In the genomic region with DNA sequence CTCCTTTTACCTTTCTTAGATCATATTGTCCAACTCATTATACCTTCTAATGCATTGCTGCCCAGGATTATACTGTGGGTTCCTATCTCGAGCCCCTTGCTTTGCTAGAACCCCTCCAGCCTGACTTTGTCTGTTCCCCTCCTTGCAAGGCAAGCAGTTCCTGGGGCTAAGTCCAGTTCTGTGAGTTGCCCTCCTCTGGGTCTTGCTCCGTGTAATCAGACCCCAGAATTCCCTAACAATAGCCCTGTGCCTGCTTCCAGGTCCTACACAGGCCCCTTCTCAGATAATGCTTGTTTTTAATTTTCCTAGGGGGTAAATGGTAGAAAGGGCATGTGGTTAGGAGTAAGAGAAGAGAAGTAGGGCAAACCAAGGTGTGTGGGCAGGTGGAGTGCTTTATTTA, we compare ENCODE assay signal across 16 cellular contexts.
DNase-seq lines count a peak whose midpoint lies in the region; ATAC-seq, FAIRE-seq and TF ChIP-seq lines count a peak whose summit lies in the region.
"Had no signal": no experiment of that assay in that cellular context is flagged by ENCODE, and none has a peak within 500 bp of the region (broad histone marks: within the 10 kb centered on the region; RNA-seq: fewer than 3 reads in every experiment).

No MANE protein-coding gene starts in this region.

- no peaks in the 10 kb centered on the region for H3K27me3 Mint-ChIP-seq in GM23338 (ENCODE audit: insufficient read depth, low read depth, poor library complexity)
- H3K27me3 Mint-ChIP-seq in H9 (ENCODE audit: low read depth), result no peaks in the 10 kb centered on the region
- H3K27me3 Mint-ChIP-seq in neural progenitor cell (ENCODE audit: insufficient read depth, low read depth), result peaks cover 2% of the 10 kb centered on the region
- H3K27me3 Mint-ChIP-seq: CD4-positive, alpha-beta memory T cell had no signal

- peaks cover 4% of the 10 kb centered on the region; the same call in 1 of the 3 replicates for H3K4me1 Mint-ChIP-seq in GM23338
- peaks cover 4% of the 10 kb centered on the region in 2 experiments; a peak in 3 of 4 replicates for H3K4me1 Mint-ChIP-seq in H9
- H3K4me1 Mint-ChIP-seq in neural progenitor cell, result no peaks in the 10 kb centered on the region
- H3K4me1 Mint-ChIP-seq: CD4-positive, alpha-beta memory T cell had no signal

- H3K27ac ChIP-seq in GM23338 (ENCODE audit: low read depth), result no peak overlapping the region
- H3K27ac ChIP-seq in H9 (ENCODE audit: insufficient read length, low read depth, low read length), result no peak overlapping the region
- H3K27ac ChIP-seq in H1 (ENCODE audit: low read depth, low read length), result no peak overlapping the region
- no peak overlapping the region for H3K27ac ChIP-seq in neural progenitor cell
- no peak overlapping the region for H3K27ac ChIP-seq in stomach
- no peak overlapping the region for H3K27ac ChIP-seq in effector memory CD4-positive, alpha-beta T cell (ENCODE audit: insufficient read depth, low read length, poor library complexity, severe bottlenecking)

- no peak overlapping the region for H3K14ac ChIP-seq in H9 (ENCODE audit: insufficient read depth, low read length)
- no peak overlapping the region for H3K14ac ChIP-seq in H1 (ENCODE audit: insufficient read length)

- no peaks in the 10 kb centered on the region for H3K27me3 ChIP-seq in GM23338 (ENCODE audit: insufficient read depth)
- H3K27me3 ChIP-seq in H9 (ENCODE audit: insufficient read depth, low read length), result no peaks in the 10 kb centered on the region
- no peaks in the 10 kb centered on the region for H3K27me3 ChIP-seq in H1 (replicated peaks in 1 of 4; ENCODE audit: control insufficient read depth in 3 of 4, extremely low read depth in 1 of 4, insufficient read depth in 3 of 4, low read length in 3 of 4)
- H3K27me3 ChIP-seq in neural progenitor cell, result no peaks in the 10 kb centered on the region
- H3K27me3 ChIP-seq in stomach, result no peaks in the 10 kb centered on the region
- H3K27me3 ChIP-seq in effector memory CD4-positive, alpha-beta T cell (replicated peaks; ENCODE audit: control insufficient read depth, insufficient read depth, low read length, poor library complexity, severe bottlenecking), result no peaks in the 10 kb centered on the region

- TF ChIP-seq CTCF in GM23338 (conservative IDR thresholded peaks at IDR 0.05; ENCODE audit: low read depth in 2 of 2) (no peak), H9 (conservative IDR thresholded peaks at IDR 0.05) (no peak), H1 (IDR thresholded peaks at IDR 0.05; ENCODE audit: control extremely low read depth in 1 of 3, insufficient read depth in 1 of 3, low read depth in 1 of 3, low read length in 3 of 3) (no peak), neural progenitor cell (IDR thresholded peaks at IDR 0.05) (no peak), stomach (IDR thresholded peaks at IDR 0.05) (no peak)

- CTCF ChIA-PET in H1 (lab: Charles Lee; ENCODE audit: partially characterized antibody), result no interaction called here

- H4K5ac ChIP-seq in H9 (ENCODE audit: insufficient read length, low read depth, low read length), result no peak overlapping the region
- H4K5ac ChIP-seq in H1 (ENCODE audit: insufficient read length, low read depth, low read length), result no peak overlapping the region

- H3K23ac ChIP-seq in H9 (ENCODE audit: insufficient read length, low read depth, low read length) (no peak overlapping the region), H1 (ENCODE audit: insufficient read length) (no peak overlapping the region)

- H3K4me3 ChIP-seq in GM23338, result no peak overlapping the region
- no peak overlapping the region for H3K4me3 ChIP-seq in H1 (ENCODE audit: extremely low read depth in 1 of 4, insufficient read depth in 2 of 4, low read depth in 3 of 4, low read length in 4 of 4)
- H3K4me3 ChIP-seq in neural progenitor cell, result no peak overlapping the region
- H3K4me3 ChIP-seq in stomach, result no peak overlapping the region
- no peak overlapping the region for H3K4me3 ChIP-seq in effector memory CD4-positive, alpha-beta T cell (ENCODE audit: insufficient read depth, low read depth, low read length, poor library complexity, severe bottlenecking)
- H3K4me3 ChIP-seq: GM12878, HAP-1 had no signal

- intact Hi-C loops in stomach (cut with DNase I; ENCODE audit: low total_unique reads), result no loop called here

- no peaks in the 10 kb centered on the region for H3K4me1 ChIP-seq in GM23338 (ENCODE audit: insufficient read depth)
- H3K4me1 ChIP-seq in H9 (ENCODE audit: insufficient read depth, low read length), result no peaks in the 10 kb centered on the region
- no peaks in the 10 kb centered on the region; a peak in 1 of 7 replicates for H3K4me1 ChIP-seq in H1 (replicated peaks in 1 of 4; ENCODE audit: control insufficient read depth in 3 of 4, insufficient read depth in 4 of 4, low read length in 3 of 4)
- no peaks in the 10 kb centered on the region for H3K4me1 ChIP-seq in neural progenitor cell
- H3K4me1 ChIP-seq in stomach, result no peaks in the 10 kb centered on the region
- no peaks in the 10 kb centered on the region for H3K4me1 ChIP-seq in effector memory CD4-positive, alpha-beta T cell (ENCODE audit: control insufficient read depth, insufficient read depth, low read length, poor library complexity, severe bottlenecking)
- H3K4me1 ChIP-seq: HAP-1 had no signal

- no peaks in the 10 kb centered on the region for H3K79me2 ChIP-seq in GM23338 (replicated peaks; ENCODE audit: insufficient read depth)
- H3K79me2 ChIP-seq in H9 (ENCODE audit: insufficient read depth, low read length), result no peaks in the 10 kb centered on the region
- no peaks in the 10 kb centered on the region for H3K79me2 ChIP-seq in H1 (ENCODE audit: control insufficient read depth in 1 of 2, insufficient read depth in 2 of 2, low read length in 2 of 2)
- H3K79me2 ChIP-seq in neural progenitor cell (ENCODE audit: low read depth), result no peaks in the 10 kb centered on the region

- H3K4me2 ChIP-seq in GM23338 (no peak overlapping the region), H9 (ENCODE audit: insufficient read depth, insufficient read length, low read length) (no peak overlapping the region), H1 (ENCODE audit: insufficient read depth in 1 of 2, low read depth in 2 of 2, low read length in 2 of 2) (no peak overlapping the region), neural progenitor cell (no peak overlapping the region)

- no peak for TF ChIP-seq RAD21 in H1 (IDR thresholded peaks at IDR 0.05 in 1 of 2, conservative IDR thresholded peaks at IDR 0.05 in 1 of 2; ENCODE audit: low read depth in 2 of 2, low read length in 2 of 2)

- H3F3A ChIP-seq in GM23338 (replicated peaks; ENCODE audit: low read depth) (no peaks in the 10 kb centered on the region), neural progenitor cell (ENCODE audit: low read depth) (no peaks in the 10 kb centered on the region)

- H3K9me2 ChIP-seq in GM23338 (ENCODE audit: insufficient read depth), result no peaks in the 10 kb centered on the region

- TF ChIP-seq EP300 in H1 (IDR thresholded peaks at IDR 0.05; ENCODE audit: borderline replicate concordance in 1 of 2, low read depth in 2 of 2, low read length in 2 of 2) (no peak), stomach (IDR thresholded peaks at IDR 0.05) (no peak)

- H3K9me3 ChIP-seq in H9 (ENCODE audit: control insufficient read depth, low read depth, low read length), result no peaks in the 10 kb centered on the region
- H3K9me3 ChIP-seq in H1 (ENCODE audit: insufficient read depth in 2 of 2, low read depth in 1 of 2, low read length in 1 of 2), result no peaks in the 10 kb centered on the region
- no peaks in the 10 kb centered on the region for H3K9me3 ChIP-seq in neural progenitor cell (ENCODE audit: low read depth)
- no peaks in the 10 kb centered on the region for H3K9me3 ChIP-seq in stomach
- no peaks in the 10 kb centered on the region for H3K9me3 ChIP-seq in effector memory CD4-positive, alpha-beta T cell (ENCODE audit: control insufficient read depth, low read length)
- H3K9me3 ChIP-seq: HAP-1 had no signal

- POLR2A ChIA-PET in H1 (lab: Charles Lee; ENCODE audit: partially characterized antibody), result no interaction called here

- no peaks in the 10 kb centered on the region for H3K79me1 ChIP-seq in H9 (ENCODE audit: insufficient read depth, low read depth, low read length, poor library complexity, severe bottlenecking)
- H3K79me1 ChIP-seq in H1 (ENCODE audit: low read depth, low read length), result no peaks in the 10 kb centered on the region

- H2BK5ac ChIP-seq in H9 (ENCODE audit: insufficient read length, low read length) (no peak overlapping the region), H1 (ENCODE audit: low read depth, low read length) (no peak overlapping the region)

- H2AK5ac ChIP-seq in H9 (ENCODE audit: insufficient read length, low read length) (no peak overlapping the region), H1 (ENCODE audit: low read depth, low read length) (no peak overlapping the region)

- peak; percentile 63 for ATAC-seq in GM23338
- no peak for ATAC-seq in GM18517 (IDR thresholded peaks at IDR 0.05; ENCODE audit: unreplicated experiment)
- ATAC-seq: GM12878 had no signal

- H2AFZ ChIP-seq in GM23338 (peak overlapping the region; percentile 53; the same call in 1 of the 2 replicates), H9 (ENCODE audit: low read length) (peak overlapping the region; percentile 56), H1 (ENCODE audit: low read length) (peak overlapping the region; percentile 88; the same call in 1 of the 2 replicates), neural progenitor cell (replicated peaks) (no peak overlapping the region)

- no peak overlapping the region for H4K8ac ChIP-seq in H9 (replicated peaks; ENCODE audit: insufficient read length, low read depth, low read length)
- H4K8ac ChIP-seq in H1 (ENCODE audit: extremely low read depth, insufficient read depth, low read length), result no peak overlapping the region

- H3K56ac ChIP-seq in H9 (ENCODE audit: insufficient read length, low read depth, low read length) (no peak overlapping the region), H1 (replicated peaks; ENCODE audit: insufficient read length, low read depth, low read length) (no peak overlapping the region)

- H3K27ac Mint-ChIP-seq in GM23338, result peak overlapping the region; percentile 87
- no peak overlapping the region for H3K27ac Mint-ChIP-seq in H9
- no peak overlapping the region for H3K27ac Mint-ChIP-seq in neural progenitor cell
- H3K27ac Mint-ChIP-seq: CD4-positive, alpha-beta memory T cell had no signal

- H2BK15ac ChIP-seq in H9 (ENCODE audit: low read depth, low read length), result no peak overlapping the region
- H2BK15ac ChIP-seq in H1 (ENCODE audit: low read length), result no peak overlapping the region

- no CpG with 5 or more reads among the region's 2 CpGs for WGBS in H9 (ENCODE audit: extremely low coverage, insufficient read length, low lambda C conversion rate)
- 75% methylated on average over 2 of the region's 2 CpGs; no CpG with 5 or more reads in 1 of the 2 experiments for WGBS in H1 (ENCODE audit: extremely low coverage in 1 of 2, insufficient coverage in 1 of 2, insufficient read length in 1 of 2, insufficient replicate concordance in 2 of 2, low coverage in 1 of 2, low lambda C conversion rate in 2 of 2, missing lambda C conversion rate in 1 of 2), 2 experiments
- 34 to 68% (median 43%) methylated on average over 2 of the region's 2 CpGs for WGBS in stomach, 5 donors

- H3K36me3 ChIP-seq in GM23338 (ENCODE audit: insufficient read depth) (no peaks in the 10 kb centered on the region), H1 (ENCODE audit: control insufficient read depth in 2 of 4, insufficient read depth in 4 of 4, low read length in 3 of 4) (no peaks in the 10 kb centered on the region), neural progenitor cell (no peaks in the 10 kb centered on the region), stomach (no peaks in the 10 kb centered on the region)
- no peaks in the 10 kb centered on the region for H3K36me3 ChIP-seq in effector memory CD4-positive, alpha-beta T cell (ENCODE audit: control insufficient read depth, insufficient read depth, low read length)
- H3K36me3 ChIP-seq: HAP-1 had no signal

- H3K4ac ChIP-seq in H9 (ENCODE audit: low read depth, low read length), result no peak overlapping the region
- no peak overlapping the region for H3K4ac ChIP-seq in H1 (replicated peaks; ENCODE audit: insufficient read length, low read depth, low read length)

- DNase-seq in GM23338 (ENCODE audit: low spot score) (peak; percentile 21), H9 (no peak), H1 (ENCODE audit: low read depth in 1 of 2, low spot score in 2 of 2) (no peak), neural progenitor cell (ENCODE audit: low spot score) (peak; percentile 33), stomach (no peak)
- DNase-seq in effector memory CD4-positive, alpha-beta T cell, result no peak
- DNase-seq: C1 segment of cervical spinal cord; Calu3; CD4-positive, alpha-beta memory T cell; COR-L47; DMS79; EL; GDM1 had no signal

- no peaks in the 10 kb centered on the region for H4K20me1 ChIP-seq in GM23338 (replicated peaks; ENCODE audit: insufficient read depth)
- H4K20me1 ChIP-seq in H9 (ENCODE audit: control insufficient read depth, insufficient read depth, insufficient read length), result no peaks in the 10 kb centered on the region
- H4K20me1 ChIP-seq in H1 (replicated peaks in 1 of 2; ENCODE audit: control insufficient read depth in 1 of 2, insufficient read depth in 2 of 2, low read length in 2 of 2), result no peaks in the 10 kb centered on the region
- H4K20me1 ChIP-seq in neural progenitor cell (ENCODE audit: low read depth), result no peaks in the 10 kb centered on the region

- H3K4me3 Mint-ChIP-seq in GM23338 (no peak overlapping the region), H9 (no peak overlapping the region), neural progenitor cell (no peak overlapping the region)
- H3K4me3 Mint-ChIP-seq: CD4-positive, alpha-beta memory T cell had no signal

- no peaks in the 10 kb centered on the region for H3K23me2 ChIP-seq in H9 (ENCODE audit: insufficient read length, low read depth, low read length, poor library complexity, severe bottlenecking)
- H3K23me2 ChIP-seq in H1 (ENCODE audit: low read depth, low read length), result no peaks in the 10 kb centered on the region; the same call in 1 of the 2 replicates

- TF ChIP-seq POLR2A in H1 (IDR thresholded peaks at IDR 0.05; ENCODE audit: control extremely low read depth in 1 of 2, low read depth in 2 of 2, low read length in 2 of 2) (no peak), stomach (IDR thresholded peaks at IDR 0.05) (no peak)

- H3K9ac ChIP-seq in H9 (ENCODE audit: extremely low read depth, insufficient read length, low read length) (no peak overlapping the region), H1 (replicated peaks in 1 of 4; ENCODE audit: extremely low read depth in 1 of 4, low read depth in 3 of 4, low read length in 3 of 4) (no peak overlapping the region), neural progenitor cell (no peak overlapping the region)

- H2BK120ac ChIP-seq in H9 (ENCODE audit: low read depth, low read length, poor library complexity, severe bottlenecking) (no peak overlapping the region), H1 (replicated peaks; ENCODE audit: low read depth, low read length) (no peak overlapping the region)

- no peaks in the 10 kb centered on the region for H3K9me3 Mint-ChIP-seq in GM23338
- H3K9me3 Mint-ChIP-seq in H9, result no peaks in the 10 kb centered on the region
- no peaks in the 10 kb centered on the region for H3K9me3 Mint-ChIP-seq in neural progenitor cell

- H3K36me3 Mint-ChIP-seq in GM23338 (ENCODE audit: low read depth) (no peaks in the 10 kb centered on the region), H9 (ENCODE audit: insufficient read depth in 1 of 3, low read depth in 3 of 3) (no peaks in the 10 kb centered on the region), neural progenitor cell (no peaks in the 10 kb centered on the region)
- H3K36me3 Mint-ChIP-seq: CD4-positive, alpha-beta memory T cell had no signal

- H4K91ac ChIP-seq in H9 (ENCODE audit: insufficient read length, low read depth, low read length) (no peak overlapping the region), H1 (replicated peaks; ENCODE audit: insufficient read length, low read length) (no peak overlapping the region)

- FAIRE-seq in H1 (lab: Jason Lieb, UNC), result no peak
- FAIRE-seq: GM12878 had no signal

- no peak overlapping the region for H2BK12ac ChIP-seq in H9 (ENCODE audit: insufficient read length, low read depth, low read length)
- H2BK12ac ChIP-seq in H1 (ENCODE audit: low read depth, low read length), result no peak overlapping the region

- H3K18ac ChIP-seq in H9 (ENCODE audit: insufficient read length, low read depth, low read length), result no peak overlapping the region
- H3K18ac ChIP-seq in H1 (ENCODE audit: extremely low read depth, low read length), result no peak overlapping the region

- no peak overlapping the region for H3T11ph ChIP-seq in H9 (ENCODE audit: low read length)

- H2BK20ac ChIP-seq in H9 (ENCODE audit: low read depth, low read length, poor library complexity, severe bottlenecking), result peak overlapping the region; percentile 26
- no peak overlapping the region for H2BK20ac ChIP-seq in H1 (ENCODE audit: low read length)

Comparison
In these comparisons a context has a peak if more than half of its experiments do, and no peak if none do; other contexts are left out.
1. DNase-seq: peak in GM23338 (single experiment) and neural progenitor cell (single experiment); none in H9 (single experiment), H1 (0 of 2), stomach (single experiment) and effector memory CD4-positive, alpha-beta T cell (0 of 3).